In the genomic region with DNA sequence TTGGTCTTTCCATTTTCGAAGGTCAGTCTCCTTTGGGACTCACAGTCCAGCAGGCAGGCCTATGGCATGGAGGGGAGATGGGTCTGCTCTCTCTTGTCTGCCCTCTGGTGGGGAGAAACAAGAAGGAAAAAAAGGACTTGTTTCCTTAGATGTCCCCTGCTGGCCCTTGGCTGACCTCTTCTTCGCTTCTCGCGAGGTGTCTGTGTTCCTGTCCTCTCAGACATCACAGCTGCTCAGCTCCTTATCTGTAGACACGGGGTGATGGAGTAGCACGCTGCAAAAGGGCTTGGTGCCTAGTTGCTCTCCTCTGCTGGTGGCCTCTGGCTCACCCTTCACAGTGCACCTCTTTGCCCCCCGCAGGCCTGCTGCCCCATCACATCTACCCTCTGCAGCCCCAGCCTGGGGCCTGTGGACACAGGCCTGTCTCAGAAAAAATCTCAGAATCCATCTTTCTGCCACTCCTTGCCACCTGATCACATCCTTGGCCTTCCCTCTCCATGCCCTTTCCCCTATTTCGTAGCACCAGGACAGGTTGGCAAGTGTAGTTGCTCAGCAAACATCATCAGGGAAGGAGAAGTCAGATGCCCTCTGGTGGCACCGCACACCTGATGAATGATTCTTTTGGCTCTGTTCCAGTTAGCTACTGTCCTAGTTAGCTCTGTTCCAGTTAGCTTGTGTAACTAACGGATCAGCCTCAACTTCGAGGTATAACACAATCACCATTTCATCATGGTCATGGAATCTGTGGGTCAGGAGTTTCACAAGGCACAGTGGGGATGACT, we compare ENCODE assay signal across 8 cellular contexts. TPM values are rescaled to one million over a fixed set of nuclear protein-coding genes. Genes with fewer than 3 reads are reported as not detected.
DNase-seq lines count a peak whose midpoint lies in the region; ATAC-seq, FAIRE-seq and TF ChIP-seq lines count a peak whose summit lies in the region.

No MANE protein-coding gene starts in this region.

- peak; percentile 20 for TF ChIP-seq EP300 in K562 (IDR thresholded peaks at IDR 0.05; ENCODE audit: low read length)

- ATAC-seq in K562 (peak; percentile 97), GM19324 (IDR thresholded peaks at IDR 0.05; ENCODE audit: low FRiP score, unreplicated experiment) (no peak)

- no peak overlapping the region for H3K9ac ChIP-seq in K562 (ENCODE audit: insufficient read depth in 1 of 2, low read depth in 2 of 2, low read length in 2 of 2)

- no peak overlapping the region for H3K4me3 ChIP-seq in K562
- H3K4me3 ChIP-seq in hepatocyte, result no peak overlapping the region

- H2AFZ ChIP-seq in K562 (ENCODE audit: low read depth, low read length) (peak overlapping the region; percentile 78), hepatocyte (no peak overlapping the region)

- no peak for TF ChIP-seq POLR2A in K562 (conservative IDR thresholded peaks at IDR 0.05)

- H3K9me1 ChIP-seq in K562 (ENCODE audit: control insufficient read depth, insufficient read depth, low read length), result no peaks in the 10 kb centered on the region

- peaks cover 4 to 12% of the 10 kb centered on the region in 2 experiments; a peak in 3 of 5 replicates for H3K4me1 ChIP-seq in K562 (replicated peaks in 1 of 2; ENCODE audit: control insufficient read depth in 2 of 2, insufficient read depth in 2 of 2, low read length in 2 of 2)
- no peaks in the 10 kb centered on the region for H3K4me1 ChIP-seq in hepatocyte (ENCODE audit: insufficient read depth)

- intact Hi-C loops in K562 (cut with micrococcal nuclease), result loop anchor here (1.0 to 2.0 kb wide), 3 partner anchors 25 to 122 kb away; a partner anchor contains a TSS

- no peaks in the 10 kb centered on the region for H3K9me3 ChIP-seq in K562 (replicated peaks; ENCODE audit: control insufficient read depth, insufficient read depth, low read depth, low read length)
- no peaks in the 10 kb centered on the region for H3K9me3 ChIP-seq in hepatocyte (ENCODE audit: low read depth)

- WGBS in K562 (ENCODE audit: insufficient coverage, low coverage, missing lambda C conversion rate), result 22% methylated on average over 11 of the region's 11 CpGs
- WGBS in hepatocyte (ENCODE audit: low lambda C conversion rate, missing lambda C conversion rate), result 53% methylated on average over 11 of the region's 11 CpGs

- no peaks in the 10 kb centered on the region for H3K36me3 ChIP-seq in K562 (ENCODE audit: control insufficient read depth, insufficient read depth, low read length)
- no peaks in the 10 kb centered on the region for H3K36me3 ChIP-seq in hepatocyte (replicated peaks; ENCODE audit: insufficient read depth, low read depth)

- H4K20me1 ChIP-seq in K562 (replicated peaks; ENCODE audit: control insufficient read depth, insufficient read depth, low read length) (no peaks in the 10 kb centered on the region), hepatocyte (ENCODE audit: insufficient read depth, poor library complexity, severe bottlenecking) (no peaks in the 10 kb centered on the region)

- peak; percentile 99 for FAIRE-seq in K562 (lab: Jason Lieb, UNC)

- H3K27ac ChIP-seq in K562 (ENCODE audit: extremely low read depth, low read depth, low read length) (no peak overlapping the region), hepatocyte (no peak overlapping the region)

- H3K27me3 ChIP-seq in K562 (ENCODE audit: control insufficient read depth in 2 of 2, insufficient read depth in 2 of 2, low read length in 2 of 2), result peaks cover 7 to 9% of the 10 kb centered on the region in 2 experiments; a peak in 2 of 5 replicates
- H3K27me3 ChIP-seq in hepatocyte, result no peaks in the 10 kb centered on the region

- in situ Hi-C loops in K562 (cut with MboI), result no loop called here

- DNase-seq in EL, result peak; percentile 85
- DNase-seq in LoVo (ENCODE audit: low spot score), result peak; percentile 79
- peak; percentile 74 for DNase-seq in SHP77 treated with DMSO at 0.1 percent for 48 hours (lab: John Stamatoyannopoulos, UW)
- peak; percentile 81 to 94 (median 84) for DNase-seq in K562 (ENCODE audit: extremely low read depth in 1 of 4, low spot score in 3 of 4)
- peak; percentile 86 for DNase-seq in hepatocyte (ENCODE audit: low spot score)
- DNase-seq in retina, result peak; percentile 72
- no peak for DNase-seq in NCI-H1694 (lab: John Stamatoyannopoulos, UW)

- POLR2A ChIA-PET in K562 (lab: Yijun Ruan, JAX), result interaction anchor here (0.6 to 1.2 kb wide), 7 partner anchors 16 to 174 kb away, joined by 3 to 4 read pairs (median 3); no protein-coding TSS in a partner anchor

- CTCF ChIA-PET in K562 (lab: Yijun Ruan, JAX; ENCODE audit: low intra/inter-chr PET ratio), result interaction anchor here (0.7 to 2.2 kb wide), 3 partner anchors 31 to 122 kb away, joined by 3 to 13 read pairs (median 3); no protein-coding TSS in a partner anchor

- TF ChIP-seq CTCF in K562 (IDR thresholded peaks at IDR 0.05 in 2 of 3, conservative IDR thresholded peaks at IDR 0.05 in 1 of 3; ENCODE audit: insufficient read depth in 2 of 3, low read depth in 1 of 3, low read length in 3 of 3) (peak; percentile 93 to 96 (median 94)), hepatocyte (IDR thresholded peaks at IDR 0.05; ENCODE audit: poor library complexity) (peak; percentile 67)

- H3K9me2 ChIP-seq in hepatocyte (replicated peaks; ENCODE audit: insufficient read depth), result no peaks in the 10 kb centered on the region

- peak; percentile 88 to 94 for TF ChIP-seq RAD21 in K562 (CRISPR knock-in tag; conservative IDR thresholded peaks at IDR 0.05 in 1 of 2, IDR thresholded peaks at IDR 0.05 in 1 of 2)

- no TSS peak for BruUV-seq in K562 (replicated peaks; lab: Mats Ljungman, UMichigan)

- peak overlapping the region; percentile 30; the same call in 1 of the 2 replicates for H3K4me2 ChIP-seq in K562 (ENCODE audit: insufficient read depth, low read length)
- no peak overlapping the region for H3K4me2 ChIP-seq in hepatocyte

- H3K79me2 ChIP-seq in K562 (ENCODE audit: control insufficient read depth, insufficient read depth, low read length), result no peaks in the 10 kb centered on the region
- H3K79me2 ChIP-seq in hepatocyte, result no peaks in the 10 kb centered on the region

TF ChIP-seq in K562, 482 proteins besides CTCF, POLR2A, EP300 and RAD21 (continues in another document):
- TF ChIP-seq MEIS2 (IDR thresholded peaks at IDR 0.05; ENCODE audit: partially characterized antibody) (peak; percentile 82), CBFA2T3 (IDR thresholded peaks at IDR 0.05) (peak; percentile 76), RNF2 (IDR thresholded peaks at IDR 0.05) (peak; percentile 54; the same call in 1 of the 2 replicates), KAT2B (IDR thresholded peaks at IDR 0.05; ENCODE audit: low read depth, low read length) (no peak)
- TF ChIP-seq, protein P1, sequence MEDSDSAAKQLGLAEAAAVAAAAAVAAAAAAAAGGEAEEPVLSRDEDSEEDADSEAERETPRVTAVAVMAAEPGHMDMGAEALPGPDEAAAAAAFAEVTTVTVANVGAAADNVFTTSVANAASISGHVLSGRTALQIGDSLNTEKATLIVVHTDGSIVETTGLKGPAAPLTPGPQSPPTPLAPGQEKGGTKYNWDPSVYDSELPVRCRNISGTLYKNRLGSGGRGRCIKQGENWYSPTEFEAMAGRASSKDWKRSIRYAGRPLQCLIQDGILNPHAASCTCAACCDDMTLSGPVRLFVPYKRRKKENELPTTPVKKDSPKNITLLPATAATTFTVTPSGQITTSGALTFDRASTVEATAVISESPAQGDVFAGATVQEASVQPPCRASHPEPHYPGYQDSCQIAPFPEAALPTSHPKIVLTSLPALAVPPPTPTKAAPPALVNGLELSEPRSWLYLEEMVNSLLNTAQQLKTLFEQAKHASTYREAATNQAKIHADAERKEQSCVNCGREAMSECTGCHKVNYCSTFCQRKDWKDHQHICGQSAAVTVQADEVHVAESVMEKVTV (CRISPR knock-in tag; IDR thresholded peaks at IDR 0.05), result peak; percentile 82

RNA-seq across cellular contexts. Expression of a gene that starts 18.7 kb away (rescaled TPM):
- total RNA-seq in K562 (2011; cell fraction: chromatin; rRNA removed; ENCODE audit: low replicate concordance), result 308 and 373 TPM in 2 replicates
- total RNA-seq in K562 (2011; cell fraction: nucleolus; rRNA removed), result 190 and 213 TPM in 2 replicates
- total RNA-seq in K562 (2011; cell fraction: nucleoplasm; rRNA removed), result 283 and 338 TPM in 2 replicates
- total RNA-seq in K562 (2014; rRNA removed) (349 and 444 TPM in 2 replicates), K562 (2014; rRNA removed; fragmentation: Illumina TruSeq; extraction: Trizol) (456 and 483 TPM in 2 replicates), K562 (2015; rRNA removed; fragmentation: Illumina TruSeq; extraction: Trizol) (490 and 510 TPM in 2 replicates), K562 (2021) (509 and 517 TPM in 2 replicates), hepatocyte (120 and 133 TPM in 2 replicates)
- polyA plus RNA-seq in K562 (2011; rRNA removed) (447 and 549 TPM in 2 replicates), K562 (2014; fragmentation: Illumina TruSeq; extraction: Trizol) (802 and 1,050 TPM in 2 replicates), K562 (2014; fragmentation: Nextera tagmentation; extraction: Ambion mirVana) (100 to 1,000 TPM; 105 to 140 TPM), K562 (2014; rRNA removed) (512 and 577 TPM in 2 replicates), hepatocyte (147 TPM in 2 replicates)
- 383 and 522 TPM in 2 replicates for polyA plus RNA-seq in K562 (2011; cell fraction: cytosol; rRNA removed)
- 310 and 377 TPM in 2 replicates for polyA plus RNA-seq in K562 (2011; cell fraction: nucleus; rRNA removed)
- 354 and 451 TPM in 2 replicates for polyA plus RNA-seq in K562 (2012)
- polyA minus RNA-seq in K562 (2011; rRNA and poly(A)+ RNA removed), result 247 and 258 TPM in 2 replicates
- 169 and 177 TPM in 2 replicates for polyA minus RNA-seq in K562 (2011; cell fraction: cytosol; rRNA and poly(A)+ RNA removed)
- 101 and 183 TPM in 2 replicates for polyA minus RNA-seq in K562 (2011; cell fraction: nucleus; rRNA and poly(A)+ RNA removed)

RNA-seq across cellular contexts. Expression of a gene that starts 25.6 kb away (rescaled TPM):
- 3.5 and 3.7 TPM in 2 replicates for total RNA-seq in K562 (2011; cell fraction: chromatin; rRNA removed; ENCODE audit: low replicate concordance)
- 2.2 and 6.7 TPM in 2 replicates for total RNA-seq in K562 (2011; cell fraction: nucleolus; rRNA removed)
- 1.5 and 3.9 TPM in 2 replicates for total RNA-seq in K562 (2011; cell fraction: nucleoplasm; rRNA removed)
- total RNA-seq in K562 (2014; rRNA removed), result 0.61 and 0.91 TPM in 2 replicates
- total RNA-seq in K562 (2014; rRNA removed; fragmentation: Illumina TruSeq; extraction: Trizol), result 0.18 and 0.57 TPM in 2 replicates
- 0.14 and 0.23 TPM in 2 replicates for total RNA-seq in K562 (2015; rRNA removed; fragmentation: Illumina TruSeq; extraction: Trizol)
- 0.36 and 0.42 TPM in 2 replicates for total RNA-seq in K562 (2021)
- 0.41 and 0.68 TPM in 2 replicates for polyA plus RNA-seq in K562 (2011; rRNA removed)
- polyA plus RNA-seq in K562 (2011; cell fraction: cytosol; rRNA removed), result 0.41 and 0.57 TPM in 2 replicates
- polyA plus RNA-seq in K562 (2011; cell fraction: nucleus; rRNA removed), result 1.8 and 1.9 TPM in 2 replicates
- polyA plus RNA-seq in K562 (2012), result 0.65 and 1.1 TPM in 2 replicates
- 0.06 and 0.82 TPM in 2 replicates for polyA plus RNA-seq in K562 (2014; fragmentation: Illumina TruSeq; extraction: Trizol)
- polyA plus RNA-seq in K562 (2014; fragmentation: Nextera tagmentation; extraction: Ambion mirVana), result not detected
- polyA plus RNA-seq in K562 (2014; rRNA removed), result 0.22 and 0.56 TPM in 2 replicates
- polyA minus RNA-seq in K562 (2011; rRNA and poly(A)+ RNA removed), result 0.39 and 0.77 TPM in 2 replicates
- polyA minus RNA-seq in K562 (2011; cell fraction: cytosol; rRNA and poly(A)+ RNA removed), result not detected in 2 replicates
- polyA minus RNA-seq in K562 (2011; cell fraction: nucleus; rRNA and poly(A)+ RNA removed), result 1.2 and 2.2 TPM in 2 replicates
- 1.8 and 9.2 TPM in 2 replicates for total RNA-seq in hepatocyte
- polyA plus RNA-seq in hepatocyte, result 2.8 and 7.7 TPM in 2 replicates
